ENCODE assay signal across 1 cellular context in the genomic region with DNA sequence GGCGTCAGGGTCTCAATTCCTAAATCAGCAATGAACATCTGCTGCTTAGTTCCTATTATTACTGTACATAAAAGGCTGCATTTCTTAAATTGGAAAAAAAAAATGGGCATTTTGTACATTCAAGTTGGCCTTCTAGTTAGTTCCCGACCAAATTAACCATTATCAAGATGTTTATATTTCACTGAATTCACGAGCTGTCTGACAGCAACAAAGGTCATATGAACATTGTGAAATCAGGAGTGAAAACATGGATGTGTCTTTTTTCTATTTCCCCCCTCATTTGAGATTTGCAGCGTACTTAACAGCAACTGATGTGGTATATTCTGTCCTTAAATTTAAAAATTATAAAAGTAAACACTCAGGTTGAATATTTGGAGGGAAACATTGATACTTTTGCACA.
TF ChIP-seq lines count a peak whose summit lies in the region.

No MANE protein-coding gene starts in this region.

TF ChIP-seq in GM23338, 12 proteins besides CTCF, POLR2A, EP300 and RAD21 (continued from another document):
- TF ChIP-seq, protein P1, sequence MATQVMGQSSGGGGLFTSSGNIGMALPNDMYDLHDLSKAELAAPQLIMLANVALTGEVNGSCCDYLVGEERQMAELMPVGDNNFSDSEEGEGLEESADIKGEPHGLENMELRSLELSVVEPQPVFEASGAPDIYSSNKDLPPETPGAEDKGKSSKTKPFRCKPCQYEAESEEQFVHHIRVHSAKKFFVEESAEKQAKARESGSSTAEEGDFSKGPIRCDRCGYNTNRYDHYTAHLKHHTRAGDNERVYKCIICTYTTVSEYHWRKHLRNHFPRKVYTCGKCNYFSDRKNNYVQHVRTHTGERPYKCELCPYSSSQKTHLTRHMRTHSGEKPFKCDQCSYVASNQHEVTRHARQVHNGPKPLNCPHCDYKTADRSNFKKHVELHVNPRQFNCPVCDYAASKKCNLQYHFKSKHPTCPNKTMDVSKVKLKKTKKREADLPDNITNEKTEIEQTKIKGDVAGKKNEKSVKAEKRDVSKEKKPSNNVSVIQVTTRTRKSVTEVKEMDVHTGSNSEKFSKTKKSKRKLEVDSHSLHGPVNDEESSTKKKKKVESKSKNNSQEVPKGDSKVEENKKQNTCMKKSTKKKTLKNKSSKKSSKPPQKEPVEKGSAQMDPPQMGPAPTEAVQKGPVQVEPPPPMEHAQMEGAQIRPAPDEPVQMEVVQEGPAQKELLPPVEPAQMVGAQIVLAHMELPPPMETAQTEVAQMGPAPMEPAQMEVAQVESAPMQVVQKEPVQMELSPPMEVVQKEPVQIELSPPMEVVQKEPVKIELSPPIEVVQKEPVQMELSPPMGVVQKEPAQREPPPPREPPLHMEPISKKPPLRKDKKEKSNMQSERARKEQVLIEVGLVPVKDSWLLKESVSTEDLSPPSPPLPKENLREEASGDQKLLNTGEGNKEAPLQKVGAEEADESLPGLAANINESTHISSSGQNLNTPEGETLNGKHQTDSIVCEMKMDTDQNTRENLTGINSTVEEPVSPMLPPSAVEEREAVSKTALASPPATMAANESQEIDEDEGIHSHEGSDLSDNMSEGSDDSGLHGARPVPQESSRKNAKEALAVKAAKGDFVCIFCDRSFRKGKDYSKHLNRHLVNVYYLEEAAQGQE (IDR thresholded peaks at IDR 0.05; ENCODE audit: unreplicated experiment), result no peak
- TF ChIP-seq ZNF114 (CRISPR knock-in tag; IDR thresholded peaks at IDR 0.05) (no peak), STAT1 (IDR thresholded peaks at IDR 0.05; ENCODE audit: unreplicated experiment) (no peak), POLR2AphosphoS5 (IDR thresholded peaks at IDR 0.05; ENCODE audit: low read depth) (no peak), JUNB (IDR thresholded peaks at IDR 0.05; ENCODE audit: unreplicated experiment) (no peak), EZH2 (IDR thresholded peaks at IDR 0.05; ENCODE audit: low read depth, unreplicated experiment) (no peak)
- TF ChIP-seq, protein P2, sequence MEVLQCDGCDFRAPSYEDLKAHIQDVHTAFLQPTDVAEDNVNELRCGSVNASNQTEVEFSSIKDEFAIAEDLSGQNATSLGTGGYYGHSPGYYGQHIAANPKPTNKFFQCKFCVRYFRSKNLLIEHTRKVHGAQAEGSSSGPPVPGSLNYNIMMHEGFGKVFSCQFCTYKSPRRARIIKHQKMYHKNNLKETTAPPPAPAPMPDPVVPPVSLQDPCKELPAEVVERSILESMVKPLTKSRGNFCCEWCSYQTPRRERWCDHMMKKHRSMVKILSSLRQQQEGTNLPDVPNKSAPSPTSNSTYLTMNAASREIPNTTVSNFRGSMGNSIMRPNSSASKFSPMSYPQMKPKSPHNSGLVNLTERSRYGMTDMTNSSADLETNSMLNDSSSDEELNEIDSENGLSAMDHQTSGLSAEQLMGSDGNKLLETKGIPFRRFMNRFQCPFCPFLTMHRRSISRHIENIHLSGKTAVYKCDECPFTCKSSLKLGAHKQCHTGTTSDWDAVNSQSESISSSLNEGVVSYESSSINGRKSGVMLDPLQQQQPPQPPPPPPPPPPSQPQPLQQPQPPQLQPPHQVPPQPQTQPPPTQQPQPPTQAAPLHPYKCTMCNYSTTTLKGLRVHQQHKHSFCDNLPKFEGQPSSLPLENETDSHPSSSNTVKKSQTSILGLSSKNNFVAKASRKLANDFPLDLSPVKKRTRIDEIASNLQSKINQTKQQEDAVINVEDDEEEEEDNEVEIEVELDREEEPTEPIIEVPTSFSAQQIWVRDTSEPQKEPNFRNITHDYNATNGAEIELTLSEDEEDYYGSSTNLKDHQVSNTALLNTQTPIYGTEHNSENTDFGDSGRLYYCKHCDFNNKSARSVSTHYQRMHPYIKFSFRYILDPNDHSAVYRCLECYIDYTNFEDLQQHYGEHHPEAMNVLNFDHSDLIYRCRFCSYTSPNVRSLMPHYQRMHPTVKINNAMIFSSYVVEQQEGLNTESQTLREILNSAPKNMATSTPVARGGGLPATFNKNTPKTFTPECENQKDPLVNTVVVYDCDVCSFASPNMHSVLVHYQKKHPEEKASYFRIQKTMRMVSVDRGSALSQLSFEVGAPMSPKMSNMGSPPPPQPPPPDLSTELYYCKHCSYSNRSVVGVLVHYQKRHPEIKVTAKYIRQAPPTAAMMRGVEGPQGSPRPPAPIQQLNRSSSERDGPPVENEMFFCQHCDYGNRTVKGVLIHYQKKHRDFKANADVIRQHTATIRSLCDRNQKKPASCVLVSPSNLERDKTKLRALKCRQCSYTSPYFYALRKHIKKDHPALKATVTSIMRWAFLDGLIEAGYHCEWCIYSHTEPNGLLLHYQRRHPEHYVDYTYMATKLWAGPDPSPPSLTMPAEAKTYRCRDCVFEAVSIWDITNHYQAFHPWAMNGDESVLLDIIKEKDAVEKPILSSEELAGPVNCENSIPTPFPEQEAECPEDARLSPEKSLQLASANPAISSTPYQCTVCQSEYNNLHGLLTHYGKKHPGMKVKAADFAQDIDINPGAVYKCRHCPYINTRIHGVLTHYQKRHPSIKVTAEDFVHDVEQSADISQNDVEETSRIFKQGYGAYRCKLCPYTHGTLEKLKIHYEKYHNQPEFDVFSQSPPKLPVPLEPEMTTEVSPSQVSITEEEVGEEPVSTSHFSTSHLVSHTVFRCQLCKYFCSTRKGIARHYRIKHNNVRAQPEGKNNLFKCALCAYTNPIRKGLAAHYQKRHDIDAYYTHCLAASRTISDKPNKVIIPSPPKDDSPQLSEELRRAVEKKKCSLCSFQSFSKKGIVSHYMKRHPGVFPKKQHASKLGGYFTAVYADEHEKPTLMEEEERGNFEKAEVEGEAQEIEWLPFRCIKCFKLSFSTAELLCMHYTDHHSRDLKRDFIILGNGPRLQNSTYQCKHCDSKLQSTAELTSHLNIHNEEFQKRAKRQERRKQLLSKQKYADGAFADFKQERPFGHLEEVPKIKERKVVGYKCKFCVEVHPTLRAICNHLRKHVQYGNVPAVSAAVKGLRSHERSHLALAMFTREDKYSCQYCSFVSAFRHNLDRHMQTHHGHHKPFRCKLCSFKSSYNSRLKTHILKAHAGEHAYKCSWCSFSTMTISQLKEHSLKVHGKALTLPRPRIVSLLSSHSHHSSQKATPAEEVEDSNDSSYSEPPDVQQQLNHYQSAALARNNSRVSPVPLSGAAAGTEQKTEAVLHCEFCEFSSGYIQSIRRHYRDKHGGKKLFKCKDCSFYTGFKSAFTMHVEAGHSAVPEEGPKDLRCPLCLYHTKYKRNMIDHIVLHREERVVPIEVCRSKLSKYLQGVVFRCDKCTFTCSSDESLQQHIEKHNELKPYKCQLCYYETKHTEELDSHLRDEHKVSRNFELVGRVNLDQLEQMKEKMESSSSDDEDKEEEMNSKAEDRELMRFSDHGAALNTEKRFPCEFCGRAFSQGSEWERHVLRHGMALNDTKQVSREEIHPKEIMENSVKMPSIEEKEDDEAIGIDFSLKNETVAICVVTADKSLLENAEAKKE (CRISPR knock-in tag; IDR thresholded peaks at IDR 0.05), result no peak
- TF ChIP-seq, protein P3, sequence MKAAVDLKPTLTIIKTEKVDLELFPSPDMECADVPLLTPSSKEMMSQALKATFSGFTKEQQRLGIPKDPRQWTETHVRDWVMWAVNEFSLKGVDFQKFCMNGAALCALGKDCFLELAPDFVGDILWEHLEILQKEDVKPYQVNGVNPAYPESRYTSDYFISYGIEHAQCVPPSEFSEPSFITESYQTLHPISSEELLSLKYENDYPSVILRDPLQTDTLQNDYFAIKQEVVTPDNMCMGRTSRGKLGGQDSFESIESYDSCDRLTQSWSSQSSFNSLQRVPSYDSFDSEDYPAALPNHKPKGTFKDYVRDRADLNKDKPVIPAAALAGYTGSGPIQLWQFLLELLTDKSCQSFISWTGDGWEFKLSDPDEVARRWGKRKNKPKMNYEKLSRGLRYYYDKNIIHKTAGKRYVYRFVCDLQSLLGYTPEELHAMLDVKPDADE (IDR thresholded peaks at IDR 0.05), result no peak
